Comparison of ENCODE assay signal across 23 cellular contexts in genomic region chr1:103160281-103160680, GRCh38. TPM values are rescaled to one million over a fixed set of nuclear protein-coding genes. Genes with fewer than 3 reads are reported as not detected.
DNase-seq lines count a peak whose midpoint lies in the region; ATAC-seq and TF ChIP-seq lines count a peak whose summit lies in the region.
"Had no signal": no experiment of that assay in that cellular context is flagged by ENCODE, and none has a peak within 500 bp of the region (broad histone marks: within the 10 kb centered on the region; RNA-seq: fewer than 3 reads in every experiment).

No MANE protein-coding gene starts in this region.

- TF ChIP-seq EP300 in ovary (IDR thresholded peaks at IDR 0.05), result no peak

- H3K27me3 ChIP-seq in A673 (replicated peaks; ENCODE audit: insufficient read depth, low read depth, low read length, poor library complexity), result no peaks in the 10 kb centered on the region
- no peaks in the 10 kb centered on the region for H3K27me3 ChIP-seq in ovary
- H3K27me3 ChIP-seq: adrenal gland, cardiac muscle cell, hepatocyte, right atrium auricular region, uterus had no signal

- no TSS peak for BruUV-seq in A673 (replicated peaks; lab: Mats Ljungman, UMichigan)

- POLR2A ChIA-PET in A673 (lab: Charles Lee; ENCODE audit: low non-redundant PET), result no interaction called here

- intact Hi-C loops in A673 (cut with micrococcal nuclease; ENCODE audit: unreplicated experiment) (no loop called here), ovary (cut with DNase I) (no loop called here)

- H3K9me3 ChIP-seq in A673 (ENCODE audit: low read depth, low read length, poor library complexity, severe bottlenecking) (no peaks in the 10 kb centered on the region), ovary (no peaks in the 10 kb centered on the region)
- H3K9me3 ChIP-seq: adrenal gland, lower lobe of right lung, right atrium auricular region, uterus had no signal

- CTCF ChIA-PET in A673 (lab: Charles Lee), result interaction anchor here (0.6 kb wide), 1 partner anchor 21 kb away, joined by 3 read pairs; no protein-coding TSS in a partner anchor

- TF ChIP-seq CTCF in A673 (conservative IDR thresholded peaks at IDR 0.05; ENCODE audit: low read depth, low read length) (no peak), ovary (IDR thresholded peaks at IDR 0.05) (no peak)

- H3K4me1 ChIP-seq in A673 (ENCODE audit: insufficient read depth, low read length, poor library complexity, severe bottlenecking) (peaks cover 5% of the 10 kb centered on the region), ovary (ENCODE audit: insufficient read depth) (no peaks in the 10 kb centered on the region)
- H3K4me1 ChIP-seq: adrenal gland, lower lobe of right lung, right atrium auricular region, uterus had no signal

- whole genome bisulfite sequencing in ovary, 3 donors, result 96 to 100% (median 97%) methylated on average over 1 of the region's 1 CpG

- H3K36me3 ChIP-seq in A673 (ENCODE audit: insufficient read depth, low read length, poor library complexity, severe bottlenecking), result no peaks in the 10 kb centered on the region
- H3K36me3 ChIP-seq in ovary, result no peaks in the 10 kb centered on the region
- H3K36me3 ChIP-seq: adrenal gland, cardiac muscle cell, lower lobe of right lung, right atrium auricular region, uterus had no signal

- H3K27ac ChIP-seq in A673 (ENCODE audit: low read depth, low read length, poor library complexity, severe bottlenecking) (no peak overlapping the region), ovary (no peak overlapping the region)
- H3K27ac ChIP-seq: adrenal gland, cardiac muscle cell, hepatocyte, lower lobe of right lung, right atrium auricular region, uterus, VCaP had no signal

- TF ChIP-seq POLR2A in ovary (IDR thresholded peaks at IDR 0.05), result no peak

- H3K4me3 ChIP-seq in A673 (ENCODE audit: low read depth, low read length, poor library complexity, severe bottlenecking), result no peak overlapping the region
- H3K4me3 ChIP-seq in ovary, result no peak overlapping the region
- H3K4me3 ChIP-seq: adrenal gland, cardiac muscle cell, GM12878, hepatocyte, lower lobe of right lung, right atrium auricular region, uterus had no signal

- DNase-seq in A673 (ENCODE audit: low spot score) (peak; percentile 56), HT1080 (ENCODE audit: low read depth) (peak; percentile 64), SKM-1 treated with dmso at 0.1 percent for 144 hours (lab: John Stamatoyannopoulos, UW; ENCODE audit: unreplicated experiment) (peak; percentile 68), islet precursor cell (peak; percentile 56), ovary (no peak), NCI-H146 (lab: John Stamatoyannopoulos, UW) (no peak)
- no peak for DNase-seq in effector CD8-positive, alpha-beta T cell (lab: John Stamatoyannopoulos, UW)
- DNase-seq: activated CD4-positive, alpha-beta T cell treated with anti-CD3 and anti-CD28 coated beads, Interleukin-2, amount 50 U/mL, for 4 hours; activated effector memory CD4-positive, alpha-beta T cell treated with anti-CD3 and anti-CD28 coated beads, Interleukin-2, amount 50 U/mL, for 16 hours; adrenal gland; DMS 273 treated with DMSO at 0.1 percent for 48 hours; GOT3; Karpas-422; lower lobe of right lung; NCI-H524; uterus had no signal

- no peak for ATAC-seq in GM21786 (IDR thresholded peaks at IDR 0.05; ENCODE audit: unreplicated experiment)
- ATAC-seq: GM12878, lower lobe of right lung had no signal

RNA-seq across cellular contexts. Expression of gene COL11A1, which starts 52.0 kb away (rescaled TPM):
- total RNA-seq in A673 (2021) (0.31 and 0.37 TPM in 2 replicates), ovary (10 to 100 TPM in 1 of 7 donors, 1 to 10 TPM in 2, under 1 TPM in 4; 0.28 to 18.0 (median 0.69) TPM)
- 0.10 and 0.71 TPM in 2 replicates for total RNA-seq in HT1080 (2014; rRNA removed; shearing (Covaris generic))
- 0.02 and 0.11 TPM in 2 replicates for polyA plus RNA-seq in HT1080 (2015; cell fraction: cytosol; rRNA removed)
- 0.06 and 0.26 TPM in 2 replicates for polyA plus RNA-seq in HT1080 (2015; cell fraction: nucleus; rRNA removed)
- polyA plus RNA-seq in ovary, result 1 to 10 TPM; 2.4 to 5.2 TPM
- total RNA-seq: GM12878; T-helper 1 cell treated with Interleukin-12 subunit alpha and Interleukin-12 subunit beta and Interleukin-4 antibody, amounts not matched to agents 30 ng/mL and 1 ng/mL, for 36 hours had no signal

Comparison
In these comparisons a context has a peak if more than half of its experiments do, and no peak if none do; other contexts are left out.
1. DNase-seq: peak in A673 (single experiment), HT1080 (single experiment), SKM-1 treated with dmso at 0.1 percent for 144 hours (single experiment) and islet precursor cell (single experiment); none in ovary (0 of 5), effector CD8-positive, alpha-beta T cell (single experiment) and NCI-H146 (single experiment).